Comparison of ENCODE assay signal across 1 cellular context in the genomic region with DNA sequence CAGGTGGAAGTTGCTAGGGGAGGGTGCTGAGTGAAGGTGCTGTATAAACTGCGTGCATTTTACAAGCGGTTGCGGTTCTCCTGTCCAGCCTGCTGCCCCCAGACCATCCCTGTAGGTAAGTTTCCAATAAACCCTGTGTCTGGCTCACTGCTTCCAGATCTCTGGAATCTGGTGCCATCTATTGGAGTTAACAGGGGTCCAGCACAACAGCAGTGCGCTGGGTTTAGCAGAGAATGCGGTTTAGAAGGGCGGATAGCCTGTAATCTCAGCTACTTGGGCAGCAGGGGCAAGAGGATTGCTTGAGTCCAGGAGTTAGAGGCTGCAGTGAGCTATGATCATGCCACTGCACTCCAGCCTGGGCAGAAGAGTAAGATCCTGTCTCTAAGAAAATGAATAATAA.
TF ChIP-seq lines count a peak whose summit lies in the region.

No MANE protein-coding gene starts in this region.

TF ChIP-seq in GM23338, 12 proteins besides CTCF, POLR2A, EP300 and RAD21 (continued from another document):
- TF ChIP-seq NANOG (IDR thresholded peaks at IDR 0.05; ENCODE audit: borderline replicate concordance) = no peak
- no peak for TF ChIP-seq CREB1 (CRISPR knock-in tag; IDR thresholded peaks at IDR 0.05; ENCODE audit: low read depth)
TF ChIP-seq in GM23338: peak in this region for 0.
